Comparison of ENCODE assay signal across 8 cellular contexts in genomic region chr14:52729925-52730707, GRCh38. TPM values are rescaled to one million over a fixed set of nuclear protein-coding genes. Genes with fewer than 3 reads are reported as not detected.
A peak's percentile ranks its signal among the peaks of the same experiment; 100 is the strongest.
DNase-seq lines count a peak whose midpoint lies in the region; ATAC-seq and TF ChIP-seq lines count a peak whose summit lies in the region.

Gene STYX (plus strand): TSS chr14:52730166. CDS start chr14:52730475, 309 bp downstream.

- H3K4me3 ChIP-seq in lung = peak within 1 kb of the TSS; percentile 85

- H3K36me3 ChIP-seq in lung (ENCODE audit: control insufficient read depth in 2 of 2, insufficient read depth in 2 of 2, low read length in 2 of 2) = peaks cover 6% of the 10 kb centered on the region in 2 donors

- ATAC-seq in lung (ENCODE audit: insufficient read depth, low FRiP score) = peak; percentile 100

- H3K27me3 ChIP-seq in lung (ENCODE audit: control insufficient read depth, insufficient read depth) = no peaks in the 10 kb centered on the region

- H3K9me3 ChIP-seq in lung (ENCODE audit: control insufficient read depth in 2 of 2, insufficient read depth in 1 of 2, low read length in 1 of 2) = no peaks in the 10 kb centered on the region

- WGBS in lung, 2 donors = 0 to 1% methylated on average over 61 to 72 of the region's 72 CpGs

- peaks cover 1 to 4% of the 10 kb centered on the region in 2 donors for H3K4me1 ChIP-seq in lung (ENCODE audit: control insufficient read depth in 2 of 2, insufficient read depth in 2 of 2, low read length in 2 of 2)

- TF ChIP-seq CTCF in GM20000 (IDR thresholded peaks at IDR 0.05; ENCODE audit: extremely low read depth, missing control alignments) (no peak), lung (IDR thresholded peaks at IDR 0.05; ENCODE audit: control extremely low read depth, extremely low read depth) (no peak)

- DNase-seq in CMK (ENCODE audit: low read depth) = peak; percentile 86
- DNase-seq in GM20000 (ENCODE audit: low spot score) = peak; percentile 92
- peak; percentile 83 for DNase-seq in HS-5 (ENCODE audit: low read depth)
- DNase-seq in NK-92 (lab: John Stamatoyannopoulos, UW; ENCODE audit: unreplicated experiment) = peak; percentile 88
- DNase-seq in activated CD8-positive, alpha-beta memory T cell treated with anti-CD3 and anti-CD28 coated beads for 1 hour (ENCODE audit: extremely low read depth in 1 of 2, low read depth in 1 of 2) = peak; percentile 97
- DNase-seq in effector CD4-positive, alpha-beta T cell = peak; percentile 96
- DNase-seq in lung (ENCODE audit: low spot score) = peak; percentile 99
- peak; percentile 97 to 100 (median 98) for DNase-seq in stimulated activated CD4-positive, alpha-beta T cell treated with anti-CD3 and anti-CD28 coated beads, TNF-alpha, amount 100 ng/mL, for 24 hours (ENCODE audit: low read depth in 3 of 3)

- peak within 1 kb of the TSS; percentile 94 to 97 for H3K27ac ChIP-seq in lung (ENCODE audit: low read depth in 1 of 2, low read length in 1 of 2)

RNA-seq across cellular contexts. Expression of gene STYX, which starts in this region (rescaled TPM):
- 10 to 100 TPM; 10.4 to 21.6 TPM for total RNA-seq in lung
- 1 to 10 TPM; 3.9 to 4.0 TPM for polyA plus RNA-seq in lung

Comparison
In these comparisons a context has a peak if more than half of its experiments do, and no peak if none do; other contexts are left out.
1. Peak in every context shown above with its lines: DNase-seq, ATAC-seq, H3K4me3 ChIP-seq and H3K27ac ChIP-seq.